In the genomic region with DNA sequence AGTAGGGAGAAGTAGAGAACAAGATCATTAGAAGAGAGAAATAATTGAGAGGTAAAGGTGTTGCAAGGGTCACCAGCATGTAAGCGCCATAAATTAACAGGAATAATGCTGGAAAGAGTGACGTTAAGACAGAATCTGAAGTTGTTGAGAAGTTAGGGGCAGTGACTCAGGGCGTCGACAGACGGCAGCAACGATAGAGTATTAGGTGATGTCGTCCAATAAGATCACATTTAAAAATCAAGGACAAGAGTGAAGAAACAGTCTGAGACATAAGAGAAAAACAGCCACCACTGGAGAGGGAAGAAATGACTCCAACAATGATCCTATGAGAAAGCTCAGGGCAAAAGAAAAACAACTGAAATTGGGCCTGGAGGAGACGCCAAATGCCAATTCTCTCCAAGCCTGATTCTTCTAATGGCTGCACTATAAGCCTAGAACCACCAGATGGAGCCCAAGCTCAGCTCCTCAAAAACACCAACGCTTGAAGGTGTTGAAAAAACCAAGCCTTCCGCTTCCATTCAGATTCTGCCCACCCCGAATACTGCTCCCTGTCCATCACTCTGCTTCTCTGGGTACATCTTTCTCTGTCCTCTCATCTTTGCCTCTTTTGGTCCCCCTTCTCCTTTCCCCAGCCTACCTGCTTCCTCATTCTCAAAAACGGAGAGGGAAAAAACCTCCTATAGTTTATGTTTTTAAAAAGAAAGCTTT, we compare ENCODE assay signal across 8 cellular contexts.
DNase-seq lines count a peak whose midpoint lies in the region; ATAC-seq and TF ChIP-seq lines count a peak whose summit lies in the region.

No MANE protein-coding gene starts in this region.

- H4K20me1 ChIP-seq in BLaER1 (peaks cover 88% of the 10 kb centered on the region), HCT116 (ENCODE audit: insufficient read depth) (no peaks in the 10 kb centered on the region; the same call in 1 of the 2 replicates)

- peaks cover 13% of the 10 kb centered on the region; the same call in 1 of the 2 replicates for H3K79me2 ChIP-seq in HCT116 (ENCODE audit: insufficient read depth, low read length)

- CTCF ChIA-PET in HCT116 (lab: Charles Lee): interaction anchor here (0.5 to 3.6 kb wide), 20 partner anchors 9 to 645 kb away, joined by 3 to 158 read pairs (median 3); a partner anchor contains a TSS
- CTCF ChIA-PET in activated CD8-positive, alpha-beta T cell treated with anti-CD3 and anti-CD28 coated beads for 36 hours (lab: Charles Lee): interaction anchor here (0.6 to 13.3 kb wide), 35 partner anchors 8 to 203 kb away, joined by 3 to 748 read pairs (median 4); a partner anchor contains a TSS

- no peaks in the 10 kb centered on the region for H3K27me3 ChIP-seq in BLaER1
- H3K27me3 ChIP-seq in HCT116 (ENCODE audit: insufficient read depth, low read length): no peaks in the 10 kb centered on the region
- H3K27me3 ChIP-seq in effector memory CD4-positive, alpha-beta T cell (replicated peaks; ENCODE audit: control insufficient read depth, insufficient read depth, low read length, poor library complexity, severe bottlenecking): no peaks in the 10 kb centered on the region

- intact Hi-C loops in HCT116 (cut with micrococcal nuclease): loop anchor here (1.0 kb wide), 2 partner anchors 86 to 122 kb away; no protein-coding TSS in a partner anchor
- intact Hi-C loops in activated CD8-positive, alpha-beta T cell treated with anti-CD3 and anti-CD28 coated beads for 36 hours (cut with micrococcal nuclease): loop anchor here (1.0 kb wide), 1 partner anchor 86 kb away; no protein-coding TSS in a partner anchor

- no peaks in the 10 kb centered on the region for H3K27me3 Mint-ChIP-seq in activated CD8-positive, alpha-beta T cell treated with anti-CD3 and anti-CD28 coated beads for 36 hours
- H3K27me3 Mint-ChIP-seq in memory B cell: no peaks in the 10 kb centered on the region

- no peaks in the 10 kb centered on the region for H3K9me2 ChIP-seq in HCT116 (ENCODE audit: insufficient read depth)

- H3K9me3 Mint-ChIP-seq in activated CD8-positive, alpha-beta T cell treated with anti-CD3 and anti-CD28 coated beads for 36 hours: no peaks in the 10 kb centered on the region
- no peaks in the 10 kb centered on the region for H3K9me3 Mint-ChIP-seq in memory B cell

- TF ChIP-seq RAD21 in HCT116 (IDR thresholded peaks at IDR 0.05; ENCODE audit: low read depth): peak; percentile 97

- H3K36me3 ChIP-seq in BLaER1 (peaks cover 29% of the 10 kb centered on the region), HCT116 (ENCODE audit: control insufficient read depth in 1 of 2, insufficient read depth in 2 of 2, low read length in 2 of 2) (0 out of 4 replicates have a peak, but pooled peaks cover 0 to 3% of the 10 kb centered on the region in 2 experiments)
- peaks cover 5% of the 10 kb centered on the region for H3K36me3 ChIP-seq in effector memory CD4-positive, alpha-beta T cell (ENCODE audit: control insufficient read depth, insufficient read depth, low read length)

- H3K9me3 ChIP-seq in BLaER1: no peaks in the 10 kb centered on the region
- no peaks in the 10 kb centered on the region for H3K9me3 ChIP-seq in HCT116 (ENCODE audit: control insufficient read depth in 1 of 2, insufficient read depth in 1 of 2, low read depth in 1 of 2, low read length in 2 of 2)
- H3K9me3 ChIP-seq in effector memory CD4-positive, alpha-beta T cell (ENCODE audit: control insufficient read depth, low read length): no peaks in the 10 kb centered on the region

- no peak overlapping the region for H2AFZ ChIP-seq in HCT116 (ENCODE audit: low read depth, low read length, poor library complexity, severe bottlenecking)

- peak; percentile 69 for ATAC-seq in HCT116
- ATAC-seq in activated CD8-positive, alpha-beta T cell treated with anti-CD3 and anti-CD28 coated beads for 36 hours: peak; percentile 51
- peak; percentile 72 for ATAC-seq in memory B cell (ENCODE audit: low read depth)

- no peak overlapping the region for H3K27ac ChIP-seq in BLaER1
- H3K27ac ChIP-seq in HCT116 (ENCODE audit: low read depth, low read length): no peak overlapping the region
- no peak overlapping the region for H3K27ac ChIP-seq in effector memory CD4-positive, alpha-beta T cell (ENCODE audit: insufficient read depth, low read length, poor library complexity, severe bottlenecking)

- H3K27ac Mint-ChIP-seq in activated CD8-positive, alpha-beta T cell treated with anti-CD3 and anti-CD28 coated beads for 36 hours: peak overlapping the region; percentile 17
- H3K27ac Mint-ChIP-seq in memory B cell: no peak overlapping the region

- H3K4me1 Mint-ChIP-seq in activated CD8-positive, alpha-beta T cell treated with anti-CD3 and anti-CD28 coated beads for 36 hours (ENCODE audit: low read depth): peaks cover 42% of the 10 kb centered on the region
- H3K4me1 Mint-ChIP-seq in memory B cell: peaks cover 18% of the 10 kb centered on the region

- RAD21 ChIA-PET in HCT116 (lab: Charles Lee; ENCODE audit: low non-redundant PET in 1 of 2, low total read pairs in 2 of 2, uncharacterized antibody in 2 of 2, unreplicated experiment in 2 of 2): interaction anchor here (0.8 to 3.5 kb wide), 4 partner anchors 84 to 88 kb away, joined by 4 to 26 read pairs (median 12); no protein-coding TSS in a partner anchor

- no TSS peak for BruUV-seq in HCT116 (replicated peaks; lab: Mats Ljungman, UMichigan)

- POLR2A ChIA-PET in HCT116 (lab: Charles Lee): interaction anchor here (0.6 to 3.4 kb wide), 3 partner anchors 71 to 691 kb away, joined by 3 to 19 read pairs (median 9); a partner anchor contains a TSS
- POLR2A ChIA-PET in activated CD8-positive, alpha-beta T cell treated with anti-CD3 and anti-CD28 coated beads for 36 hours (lab: Charles Lee): interaction anchor here (0.9 to 3.0 kb wide), 8 partner anchors 11 to 85 kb away, joined by 3 to 24 read pairs (median 6); a partner anchor contains a TSS

- peak overlapping the region; percentile 1 for H3K4me3 Mint-ChIP-seq in activated CD8-positive, alpha-beta T cell treated with anti-CD3 and anti-CD28 coated beads for 36 hours
- H3K4me3 Mint-ChIP-seq in memory B cell: peak overlapping the region; percentile 12

- H3K4me3 ChIP-seq in BLaER1 (no peak overlapping the region), HCT116 (replicated peaks in 1 of 2; ENCODE audit: low read depth in 1 of 2, low read length in 2 of 2) (no peak overlapping the region)
- H3K4me3 ChIP-seq in effector memory CD4-positive, alpha-beta T cell (ENCODE audit: insufficient read depth, low read depth, low read length, poor library complexity, severe bottlenecking): no peak overlapping the region

- H3K4me2 ChIP-seq in BLaER1 (peak overlapping the region; percentile 37; the same call in 1 of the 2 replicates), HCT116 (ENCODE audit: low read length) (peak overlapping the region; percentile 0; the same call in 1 of the 2 replicates)

- H3K9ac ChIP-seq in BLaER1 (no peak overlapping the region), HCT116 (ENCODE audit: low read length) (no peak overlapping the region)

- TF ChIP-seq CTCF in HCT116 (IDR thresholded peaks at IDR 0.05 in 2 of 3, conservative IDR thresholded peaks at IDR 0.05 in 1 of 3; ENCODE audit: borderline replicate concordance in 1 of 3, insufficient read depth in 1 of 3, low read depth in 2 of 3, low read length in 2 of 3): peak; percentile 86 to 93 (median 93)
- peak; percentile 93 for TF ChIP-seq CTCF in activated CD8-positive, alpha-beta T cell treated with anti-CD3 and anti-CD28 coated beads for 36 hours (IDR thresholded peaks at IDR 0.05)

- peak; percentile 65 for DNase-seq in HCT116 (ENCODE audit: low read depth, low spot score)
- DNase-seq in NCI-H82 (lab: John Stamatoyannopoulos, UW): peak; percentile 90
- peak; percentile 76 for DNase-seq in activated CD8-positive, alpha-beta T cell treated with anti-CD3 and anti-CD28 coated beads for 36 hours
- peak; percentile 38 to 55 (median 41) for DNase-seq in effector memory CD4-positive, alpha-beta T cell
- peak; percentile 55 to 59 for DNase-seq in memory B cell (ENCODE audit: low spot score in 2 of 2)
- DNase-seq in stimulated activated CD8-positive, alpha-beta memory T cell treated with anti-CD3 and anti-CD28 coated beads, Interleukin-7, amount 100 ng/mL, for 1 hour (ENCODE audit: low read depth in 2 of 2): peak; percentile 21 to 32
- no peak for DNase-seq in GF-D8 (lab: John Stamatoyannopoulos, UW)

- H3K4me1 ChIP-seq in BLaER1 (peaks cover 48% of the 10 kb centered on the region), HCT116 (ENCODE audit: control insufficient read depth in 1 of 2, insufficient read depth in 2 of 2, low read length in 2 of 2) (peaks cover 32 to 54% of the 10 kb centered on the region in 2 experiments)
- H3K4me1 ChIP-seq in effector memory CD4-positive, alpha-beta T cell (ENCODE audit: control insufficient read depth, insufficient read depth, low read length, poor library complexity, severe bottlenecking): peaks cover 28% of the 10 kb centered on the region

- TF ChIP-seq POLR2A in HCT116 (IDR thresholded peaks at IDR 0.05; ENCODE audit: borderline replicate concordance, extremely low read depth, insufficient read depth, insufficient read length): no peak

- H3K36me3 Mint-ChIP-seq in activated CD8-positive, alpha-beta T cell treated with anti-CD3 and anti-CD28 coated beads for 36 hours (ENCODE audit: low read depth): peaks cover 5% of the 10 kb centered on the region
- peaks cover 8% of the 10 kb centered on the region for H3K36me3 Mint-ChIP-seq in memory B cell

TF ChIP-seq in HCT116, 20 proteins besides CTCF, POLR2A, EP300 and RAD21 (continues in another document):
- TF ChIP-seq YY1 (IDR thresholded peaks at IDR 0.05; ENCODE audit: extremely low read depth, insufficient replicate concordance, low read depth, low read length) (no peak), ELF1 (IDR thresholded peaks at IDR 0.05; ENCODE audit: borderline replicate concordance, low read depth) (no peak), TCF7L2 (IDR thresholded peaks at IDR 0.05; ENCODE audit: borderline replicate concordance, extremely low read depth, insufficient read depth, insufficient read length) (no peak), CEBPB (IDR thresholded peaks at IDR 0.05; ENCODE audit: low read depth) (no peak), ZFX (IDR thresholded peaks at IDR 0.05) (no peak)
- TF ChIP-seq, protein P1, sequence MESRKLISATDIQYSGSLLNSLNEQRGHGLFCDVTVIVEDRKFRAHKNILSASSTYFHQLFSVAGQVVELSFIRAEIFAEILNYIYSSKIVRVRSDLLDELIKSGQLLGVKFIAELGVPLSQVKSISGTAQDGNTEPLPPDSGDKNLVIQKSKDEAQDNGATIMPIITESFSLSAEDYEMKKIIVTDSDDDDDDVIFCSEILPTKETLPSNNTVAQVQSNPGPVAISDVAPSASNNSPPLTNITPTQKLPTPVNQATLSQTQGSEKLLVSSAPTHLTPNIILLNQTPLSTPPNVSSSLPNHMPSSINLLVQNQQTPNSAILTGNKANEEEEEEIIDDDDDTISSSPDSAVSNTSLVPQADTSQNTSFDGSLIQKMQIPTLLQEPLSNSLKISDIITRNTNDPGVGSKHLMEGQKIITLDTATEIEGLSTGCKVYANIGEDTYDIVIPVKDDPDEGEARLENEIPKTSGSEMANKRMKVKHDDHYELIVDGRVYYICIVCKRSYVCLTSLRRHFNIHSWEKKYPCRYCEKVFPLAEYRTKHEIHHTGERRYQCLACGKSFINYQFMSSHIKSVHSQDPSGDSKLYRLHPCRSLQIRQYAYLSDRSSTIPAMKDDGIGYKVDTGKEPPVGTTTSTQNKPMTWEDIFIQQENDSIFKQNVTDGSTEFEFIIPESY (IDR thresholded peaks at IDR 0.05; ENCODE audit: extremely low read depth, insufficient replicate concordance, low read length): no peak
